In genomic region chr3:128083980-128084674, GRCh38 we compare ENCODE assay signal across 1 cellular context.
TF ChIP-seq lines count a peak whose summit lies in the region.

No MANE protein-coding gene starts in this region.

TF ChIP-seq in IMR-90, 13 proteins besides CTCF, POLR2A, EP300 and RAD21:
- TF ChIP-seq FOS (IDR thresholded peaks at IDR 0.05; ENCODE audit: low read depth, low read length) (no peak), RFX5 (IDR thresholded peaks at IDR 0.05; ENCODE audit: low read depth, low read length) (no peak), NFE2L2 (IDR thresholded peaks at IDR 0.05; ENCODE audit: low read depth, low read length) (no peak), BHLHE40 (IDR thresholded peaks at IDR 0.05; ENCODE audit: low read depth, low read length) (no peak)
